Comparison of ENCODE assay signal across 9 cellular contexts in genomic region chr7:90347759-90348158, GRCh38. TPM values are rescaled to one million over a fixed set of nuclear protein-coding genes. Genes with fewer than 3 reads are reported as not detected.
DNase-seq lines count a peak whose midpoint lies in the region; ATAC-seq, FAIRE-seq and TF ChIP-seq lines count a peak whose summit lies in the region.
"Had no signal": no experiment of that assay in that cellular context is flagged by ENCODE, and none has a peak within 500 bp of the region (broad histone marks: within the 10 kb centered on the region; RNA-seq: fewer than 3 reads in every experiment).

No MANE protein-coding gene starts in this region.

- no peak for TF ChIP-seq CTCF in MCF 10A (IDR thresholded peaks at IDR 0.05; ENCODE audit: unreplicated experiment)
- TF ChIP-seq CTCF in breast epithelium (IDR thresholded peaks at IDR 0.05), result no peak
- no peak for TF ChIP-seq CTCF in kidney (IDR thresholded peaks at IDR 0.05; ENCODE audit: borderline replicate concordance, extremely low read depth, insufficient read depth)
- TF ChIP-seq CTCF in upper lobe of right lung (IDR thresholded peaks at IDR 0.05), result no peak

- H3K9me3 ChIP-seq in breast epithelium (no peaks in the 10 kb centered on the region), T-helper 17 cell (ENCODE audit: control insufficient read depth, low read length, poor library complexity, severe bottlenecking) (no peaks in the 10 kb centered on the region), kidney (ENCODE audit: control insufficient read depth in 1 of 2, low read length in 2 of 2) (no peaks in the 10 kb centered on the region), upper lobe of right lung (no peaks in the 10 kb centered on the region)

- H3K27ac Mint-ChIP-seq in MCF 10A (ENCODE audit: low read depth, unreplicated experiment) (peak overlapping the region; percentile 95), T-helper 17 cell (peak overlapping the region; percentile 97)

- no TSS peak for BruUV-seq in MCF 10A (replicated peaks; lab: Mats Ljungman, UMichigan)

- CTCF ChIA-PET in MCF 10A (lab: Yijun Ruan, JAX), result no interaction called here

- H3K4me3 ChIP-seq in breast epithelium (peak overlapping the region in 1 of 3 donors; percentile 82), kidney (ENCODE audit: low read length in 2 of 2) (peak overlapping the region; percentile 97 to 98), upper lobe of right lung (peak overlapping the region; percentile 78)

- no peak for DNase-seq in MCF 10A (ENCODE audit: unreplicated experiment)
- DNase-seq in breast epithelium (ENCODE audit: low spot score in 2 of 2), result no peak
- DNase-seq in T-helper 17 cell, result no peak
- no peak for DNase-seq in kidney
- no peak for DNase-seq in upper lobe of right lung
- DNase-seq in NCI-H2196 treated with DMSO at 0.1 percent for 48 hours (lab: John Stamatoyannopoulos, UW; ENCODE audit: unreplicated experiment), result no peak
- DNase-seq in left colon, result no peak
- DNase-seq: stimulated activated CD4-positive, alpha-beta T cell treated with anti-CD3 and anti-CD28 coated beads, Interleukin-15, amount 100 ng/mL, for 24 hours had no signal

- H3K4me3 Mint-ChIP-seq in MCF 10A (ENCODE audit: unreplicated experiment) (peak overlapping the region; percentile 94), T-helper 17 cell (peak overlapping the region; percentile 95)

- H3K27ac ChIP-seq in breast epithelium (no peak overlapping the region), kidney (ENCODE audit: low read depth in 2 of 2, low read length in 2 of 2) (no peak overlapping the region), upper lobe of right lung (no peak overlapping the region)

- no peak for TF ChIP-seq POLR2A in breast epithelium (IDR thresholded peaks at IDR 0.05)

- H3K9ac ChIP-seq in kidney (ENCODE audit: low read length in 2 of 2), result no peak overlapping the region

- H3K27me3 Mint-ChIP-seq in MCF 10A (ENCODE audit: insufficient read depth, unreplicated experiment) (no peaks in the 10 kb centered on the region), T-helper 17 cell (no peaks in the 10 kb centered on the region)

- no peak for FAIRE-seq in kidney (lab: Jason Lieb, UNC)

- intact Hi-C loops in MCF 10A (cut with micrococcal nuclease), result no loop called here
- intact Hi-C loops in breast epithelium (cut with DNase I; ENCODE audit: low total_unique reads), result no loop called here
- intact Hi-C loops in kidney (cut with DNase I), result no loop called here
- intact Hi-C loops in upper lobe of right lung (cut with DNase I), result no loop called here
- intact Hi-C loops in left colon (cut with DNase I, micrococcal nuclease), result no loop called here

- H3K9me3 Mint-ChIP-seq in MCF 10A (ENCODE audit: unreplicated experiment), result no peaks in the 10 kb centered on the region

- peaks cover 0 to 8% of the 10 kb centered on the region in 2 donors for H3K4me1 ChIP-seq in breast epithelium
- H3K4me1 ChIP-seq in kidney (ENCODE audit: control insufficient read depth in 1 of 2, insufficient read depth in 1 of 2, low read depth in 1 of 2, low read length in 2 of 2), result peaks cover 6% of the 10 kb centered on the region in 2 donors
- peaks cover 9% of the 10 kb centered on the region for H3K4me1 ChIP-seq in upper lobe of right lung

- H3K36me3 ChIP-seq in breast epithelium (no peaks in the 10 kb centered on the region), kidney (ENCODE audit: control insufficient read depth in 1 of 2, insufficient read depth in 2 of 2, low read length in 2 of 2) (no peaks in the 10 kb centered on the region), upper lobe of right lung (no peaks in the 10 kb centered on the region)

- peaks cover 12% of the 10 kb centered on the region for H3K36me3 Mint-ChIP-seq in MCF 10A (ENCODE audit: insufficient read depth, unreplicated experiment)
- H3K36me3 Mint-ChIP-seq in T-helper 17 cell (ENCODE audit: low read depth), result peaks cover 5% of the 10 kb centered on the region

- POLR2A ChIA-PET in MCF 10A (lab: Yijun Ruan, JAX), result interaction anchor here (0.6 to 0.8 kb wide), 8 partner anchors 13 to 1706 kb away, joined by 3 to 4 read pairs (median 3); partner anchors contain the start of genes CLDN12 and STEAP2

- no peak for ATAC-seq in T-helper 17 cell
- no peak for ATAC-seq in upper lobe of right lung
- ATAC-seq in GM21576 (IDR thresholded peaks at IDR 0.05; ENCODE audit: unreplicated experiment), result no peak
- ATAC-seq in left colon, result no peak

- H3K4me1 Mint-ChIP-seq in MCF 10A (ENCODE audit: insufficient read depth, unreplicated experiment) (peaks cover 20% of the 10 kb centered on the region), T-helper 17 cell (peaks cover 34% of the 10 kb centered on the region)

- H3K27me3 ChIP-seq in breast epithelium, result no peaks in the 10 kb centered on the region
- no peaks in the 10 kb centered on the region for H3K27me3 ChIP-seq in upper lobe of right lung

RNA-seq across cellular contexts. Expression of gene GTPBP10, which starts 1.2 kb away (rescaled TPM):
- total RNA-seq in MCF 10A (2022), result 41.6 and 51.1 TPM in 2 replicates
- total RNA-seq in breast epithelium, result 10 to 100 TPM; 21.3 to 27.2 (median 22.3) TPM
- 10 to 100 TPM; 15.4 to 19.9 TPM for total RNA-seq in T-helper 17 cell
- 31.8 TPM for total RNA-seq in kidney
- 15.2 TPM for polyA plus RNA-seq in kidney (ENCODE audit: insufficient read depth, low read depth, low replicate concordance)
- 19.9 TPM for total RNA-seq in upper lobe of right lung
- 10 to 100 TPM; 16.2 to 21.2 TPM for total RNA-seq in left colon

RNA-seq across cellular contexts. Expression of gene FAM237B, which starts 26.7 kb away (rescaled TPM):
- total RNA-seq in MCF 10A (2022) (not detected in 2 replicates), breast epithelium (under 1 TPM in 1 of 3 donors, not detected in 2; 0.15 TPM), T-helper 17 cell (not detected), kidney (not detected), upper lobe of right lung (not detected), left colon (not detected)
- not detected for polyA plus RNA-seq in kidney (ENCODE audit: insufficient read depth, low read depth, low replicate concordance)

RNA-seq across cellular contexts. Expression of gene CLDN12, which starts 55.5 kb away (rescaled TPM):
- total RNA-seq in MCF 10A (2022), result 22.5 and 39.2 TPM in 2 replicates
- 10 to 100 TPM; 21.6 to 52.8 (median 43.3) TPM for total RNA-seq in breast epithelium
- 1 to 10 TPM; 1.6 to 4.1 TPM for total RNA-seq in T-helper 17 cell
- total RNA-seq in kidney, result 43.8 TPM
- 23.9 TPM for polyA plus RNA-seq in kidney (ENCODE audit: insufficient read depth, low read depth, low replicate concordance)
- total RNA-seq in upper lobe of right lung, result 30.8 TPM
- 10 to 100 TPM; 68.2 to 71.1 TPM for total RNA-seq in left colon
